Comparison of ENCODE assay signal across 26 cellular contexts in the genomic region with DNA sequence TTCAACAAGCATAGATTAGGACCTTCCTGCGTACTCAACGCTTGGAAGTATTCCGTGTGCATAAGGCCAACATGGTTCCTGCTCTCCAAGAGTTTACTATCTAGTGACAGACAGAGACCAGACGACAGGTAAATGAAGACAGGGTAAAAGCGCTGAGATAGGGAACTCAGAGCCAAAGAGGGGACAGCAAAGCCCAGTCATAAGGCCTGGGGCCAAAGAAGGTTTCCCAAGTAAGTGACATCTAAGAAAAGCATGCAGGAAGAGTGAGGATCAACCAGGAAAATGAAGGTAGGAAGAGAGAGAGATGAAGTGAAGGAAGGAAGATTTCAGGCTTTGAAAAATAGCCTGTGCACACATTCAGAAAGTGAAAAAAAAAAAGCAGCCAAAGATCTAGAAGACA.
"Had no signal": no experiment of that assay in that cellular context is flagged by ENCODE, and none has a peak within 500 bp of the region (broad histone marks: within the 10 kb centered on the region; RNA-seq: fewer than 3 reads in every experiment).

No MANE protein-coding gene starts in this region.

- H3K4me3 ChIP-seq: ovary, psoas muscle, right lobe of liver, sigmoid colon, stomach, thoracic aorta, thyroid gland, tibial nerve, upper lobe of right lung, uterus had no signal

- ATAC-seq: naive thymus-derived CD8-positive, alpha-beta T cell; natural killer cell treated with Interleukin-12 subunit alpha and Interleukin-12 subunit beta and Interleukin-15 and Interleukin-18, amount 100 ng/mL, for 72 hours; psoas muscle; right cardiac atrium; right lobe of liver; stimulated activated effector memory CD8-positive, alpha-beta T cell treated with anti-CD3 and anti-CD28 coated beads, Interleukin-12 subunit alpha, Interleukin-12 subunit beta, amount 100 ng/mL, for 72 hours; stimulated activated naive B cell treated with anti-CD40 and anti-IgM and Interleukin-4, amounts not matched to agents 10 μg/mL and 1 μg/mL and 100 μg/mL, for 72 hours; upper lobe of right lung had no signal

- DNase-seq: naive thymus-derived CD8-positive, alpha-beta T cell; nephron progenitor cell; nucleus accumbens; ovary; posterior cingulate gyrus; psoas muscle; right cardiac atrium; right lobe of liver; sigmoid colon; small intestine; stimulated activated CD4-positive, alpha-beta T cell treated with anti-CD3 and anti-CD28 coated beads, Interleukin-15, amount 100 ng/mL, for 24 hours; stimulated activated CD4-positive, alpha-beta T cell treated with anti-CD3 and anti-CD28 coated beads, Interleukin-2, amount 100 ng/mL, for 24 hours; stimulated activated CD4-positive, alpha-beta T cell treated with anti-CD3 and anti-CD28 coated beads, Interleukin-2, amount 100 ng/mL, for 48 hours; stimulated activated CD4-positive, alpha-beta T cell treated with anti-CD3 and anti-CD28 coated beads, Interleukin-4, amount 100 ng/mL, for 24 hours; stimulated activated naive B cell treated with anti-CD40 and anti-IgM and Interleukin-4, amounts not matched to agents 10 μg/mL and 1 μg/mL and 100 μg/mL, for 72 hours; stimulated activated naive CD4-positive, alpha-beta T cell treated with Interleukin-2 at 50 U/mL for 16 hours; stomach; thyroid gland; upper lobe of right lung; uterus had no signal

- H3K27me3 ChIP-seq: neutrophil, ovary, right lobe of liver, sigmoid colon, stomach, thyroid gland, tibial nerve, upper lobe of right lung, uterus had no signal

- FAIRE-seq: small intestine had no signal

- H2AFZ ChIP-seq: parathyroid adenoma had no signal

- H3K79me2 ChIP-seq: parathyroid adenoma had no signal

- H3K27ac ChIP-seq: neutrophil, ovary, parathyroid adenoma, psoas muscle, right lobe of liver, sigmoid colon, stomach, thoracic aorta, thyroid gland, tibial nerve, upper lobe of right lung, uterus had no signal

- H3K36me3 ChIP-seq: neutrophil, ovary, right lobe of liver, sigmoid colon, stomach, thoracic aorta, thyroid gland, tibial nerve, upper lobe of right lung, uterus had no signal

- H3K4me1 ChIP-seq: parathyroid adenoma, psoas muscle, right lobe of liver, sigmoid colon, stomach, thyroid gland, tibial nerve, upper lobe of right lung, uterus had no signal

- H3K9me3 ChIP-seq: neutrophil, ovary, psoas muscle, right lobe of liver, sigmoid colon, stomach, thoracic aorta, thyroid gland, tibial nerve, upper lobe of right lung, uterus had no signal
